In the genomic region with DNA sequence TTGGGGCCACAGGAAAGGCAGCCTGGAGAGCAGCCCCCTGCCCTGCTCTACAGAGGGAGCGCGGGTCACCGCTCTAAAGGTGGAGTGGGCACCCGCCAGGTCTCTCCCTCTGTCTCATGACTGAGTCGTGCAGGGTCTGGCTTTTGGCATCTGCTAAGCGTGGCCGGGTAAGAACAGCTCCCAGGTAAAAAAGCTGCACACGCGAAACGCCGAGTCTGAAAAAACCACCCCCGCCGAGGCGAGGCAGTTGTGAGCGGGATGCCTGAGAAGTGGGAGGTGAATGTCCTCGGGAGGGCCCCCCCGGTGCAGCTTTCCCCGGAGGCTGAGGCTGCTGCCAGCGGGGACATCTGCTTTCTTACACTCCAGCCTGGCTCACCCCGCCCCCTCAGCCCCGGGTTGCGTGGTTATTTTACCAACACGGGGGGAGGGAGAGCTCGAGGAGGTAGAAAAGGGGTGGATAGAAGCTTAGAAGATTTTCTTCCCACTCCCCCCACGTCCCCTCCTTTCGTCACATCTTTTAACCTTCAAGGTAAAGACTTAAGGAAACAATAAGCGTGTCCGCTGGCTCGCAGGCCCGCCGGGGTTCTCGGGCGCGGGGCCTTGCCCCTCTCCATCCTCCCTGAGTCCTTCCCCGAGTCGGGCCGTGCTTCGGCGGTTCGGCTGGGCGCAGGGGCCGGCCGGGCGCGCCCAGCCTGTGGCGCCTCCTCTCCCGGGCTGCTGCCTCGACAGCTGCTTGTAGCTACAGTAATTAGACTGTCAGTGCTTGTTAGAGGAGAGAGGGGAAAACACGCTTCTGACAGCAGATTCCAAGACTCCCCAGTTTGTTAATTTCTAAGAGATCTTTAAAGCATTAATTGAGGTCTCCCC, we compare ENCODE assay signal across 1 cellular context.
TF ChIP-seq lines count a peak whose summit lies in the region.

No MANE protein-coding gene starts in this region.

TF ChIP-seq in GM12878, 131 proteins besides CTCF, POLR2A, EP300 and RAD21 (continued from another document):
- TF ChIP-seq, protein P1, sequence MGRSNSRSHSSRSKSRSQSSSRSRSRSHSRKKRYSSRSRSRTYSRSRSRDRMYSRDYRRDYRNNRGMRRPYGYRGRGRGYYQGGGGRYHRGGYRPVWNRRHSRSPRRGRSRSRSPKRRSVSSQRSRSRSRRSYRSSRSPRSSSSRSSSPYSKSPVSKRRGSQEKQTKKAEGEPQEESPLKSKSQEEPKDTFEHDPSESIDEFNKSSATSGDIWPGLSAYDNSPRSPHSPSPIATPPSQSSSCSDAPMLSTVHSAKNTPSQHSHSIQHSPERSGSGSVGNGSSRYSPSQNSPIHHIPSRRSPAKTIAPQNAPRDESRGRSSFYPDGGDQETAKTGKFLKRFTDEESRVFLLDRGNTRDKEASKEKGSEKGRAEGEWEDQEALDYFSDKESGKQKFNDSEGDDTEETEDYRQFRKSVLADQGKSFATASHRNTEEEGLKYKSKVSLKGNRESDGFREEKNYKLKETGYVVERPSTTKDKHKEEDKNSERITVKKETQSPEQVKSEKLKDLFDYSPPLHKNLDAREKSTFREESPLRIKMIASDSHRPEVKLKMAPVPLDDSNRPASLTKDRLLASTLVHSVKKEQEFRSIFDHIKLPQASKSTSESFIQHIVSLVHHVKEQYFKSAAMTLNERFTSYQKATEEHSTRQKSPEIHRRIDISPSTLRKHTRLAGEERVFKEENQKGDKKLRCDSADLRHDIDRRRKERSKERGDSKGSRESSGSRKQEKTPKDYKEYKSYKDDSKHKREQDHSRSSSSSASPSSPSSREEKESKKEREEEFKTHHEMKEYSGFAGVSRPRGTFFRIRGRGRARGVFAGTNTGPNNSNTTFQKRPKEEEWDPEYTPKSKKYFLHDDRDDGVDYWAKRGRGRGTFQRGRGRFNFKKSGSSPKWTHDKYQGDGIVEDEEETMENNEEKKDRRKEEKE (IDR thresholded peaks at IDR 0.05) = no peak
- TF ChIP-seq POLR2AphosphoS5 (IDR thresholded peaks at IDR 0.05; ENCODE audit: low read length) (no peak), LARP7 (IDR thresholded peaks at IDR 0.05) (0 out of 2 replicates have a peak, but pooled peaks have one; percentile 38), FOXK2 (IDR thresholded peaks at IDR 0.05) (no peak), SUPT20H (IDR thresholded peaks at IDR 0.05; ENCODE audit: borderline replicate concordance, control insufficient read depth, low read depth, low read length) (no peak), HDAC2 (IDR thresholded peaks at IDR 0.05) (no peak), SIX5 (IDR thresholded peaks at IDR 0.05; ENCODE audit: low read depth, low read length, severe bottlenecking) (no peak), MYB (IDR thresholded peaks at IDR 0.05; ENCODE audit: borderline replicate concordance, low read depth, low read length) (no peak), BRCA1 (IDR thresholded peaks at IDR 0.05; ENCODE audit: low read depth, low read length) (no peak), PRDM15 (CRISPR knock-in tag; IDR thresholded peaks at IDR 0.05) (no peak), PML (IDR thresholded peaks at IDR 0.05; ENCODE audit: low read length) (0 out of 2 replicates have a peak, but pooled peaks have one; percentile 5), SMAD5 (IDR thresholded peaks at IDR 0.05; ENCODE audit: low read depth) (0 out of 2 replicates have a peak, but pooled peaks have one; percentile 32), BCL3 (IDR thresholded peaks at IDR 0.05; ENCODE audit: borderline replicate concordance, insufficient read depth, low read depth, low read length, poor library complexity, severe bottlenecking) (peak; percentile 57), TAF1 (IDR thresholded peaks at IDR 0.05; ENCODE audit: borderline replicate concordance, low read depth, low read length) (peak; percentile 14; the same call in 1 of the 2 replicates), POLR2AphosphoS2 (IDR thresholded peaks at IDR 0.05; ENCODE audit: low read depth, low read length) (peak; percentile 34; the same call in 1 of the 2 replicates), KAT2A (conservative IDR thresholded peaks at IDR 0.05; ENCODE audit: control insufficient read depth, low read depth, low read length) (no peak)
- TF ChIP-seq, protein P2, sequence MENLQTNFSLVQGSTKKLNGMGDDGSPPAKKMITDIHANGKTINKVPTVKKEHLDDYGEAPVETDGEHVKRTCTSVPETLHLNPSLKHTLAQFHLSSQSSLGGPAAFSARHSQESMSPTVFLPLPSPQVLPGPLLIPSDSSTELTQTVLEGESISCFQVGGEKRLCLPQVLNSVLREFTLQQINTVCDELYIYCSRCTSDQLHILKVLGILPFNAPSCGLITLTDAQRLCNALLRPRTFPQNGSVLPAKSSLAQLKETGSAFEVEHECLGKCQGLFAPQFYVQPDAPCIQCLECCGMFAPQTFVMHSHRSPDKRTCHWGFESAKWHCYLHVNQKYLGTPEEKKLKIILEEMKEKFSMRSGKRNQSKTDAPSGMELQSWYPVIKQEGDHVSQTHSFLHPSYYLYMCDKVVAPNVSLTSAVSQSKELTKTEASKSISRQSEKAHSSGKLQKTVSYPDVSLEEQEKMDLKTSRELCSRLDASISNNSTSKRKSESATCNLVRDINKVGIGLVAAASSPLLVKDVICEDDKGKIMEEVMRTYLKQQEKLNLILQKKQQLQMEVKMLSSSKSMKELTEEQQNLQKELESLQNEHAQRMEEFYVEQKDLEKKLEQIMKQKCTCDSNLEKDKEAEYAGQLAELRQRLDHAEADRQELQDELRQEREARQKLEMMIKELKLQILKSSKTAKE (IDR thresholded peaks at IDR 0.05; ENCODE audit: low read depth, poor library complexity, severe bottlenecking) = no peak
- TF ChIP-seq, protein P3, sequence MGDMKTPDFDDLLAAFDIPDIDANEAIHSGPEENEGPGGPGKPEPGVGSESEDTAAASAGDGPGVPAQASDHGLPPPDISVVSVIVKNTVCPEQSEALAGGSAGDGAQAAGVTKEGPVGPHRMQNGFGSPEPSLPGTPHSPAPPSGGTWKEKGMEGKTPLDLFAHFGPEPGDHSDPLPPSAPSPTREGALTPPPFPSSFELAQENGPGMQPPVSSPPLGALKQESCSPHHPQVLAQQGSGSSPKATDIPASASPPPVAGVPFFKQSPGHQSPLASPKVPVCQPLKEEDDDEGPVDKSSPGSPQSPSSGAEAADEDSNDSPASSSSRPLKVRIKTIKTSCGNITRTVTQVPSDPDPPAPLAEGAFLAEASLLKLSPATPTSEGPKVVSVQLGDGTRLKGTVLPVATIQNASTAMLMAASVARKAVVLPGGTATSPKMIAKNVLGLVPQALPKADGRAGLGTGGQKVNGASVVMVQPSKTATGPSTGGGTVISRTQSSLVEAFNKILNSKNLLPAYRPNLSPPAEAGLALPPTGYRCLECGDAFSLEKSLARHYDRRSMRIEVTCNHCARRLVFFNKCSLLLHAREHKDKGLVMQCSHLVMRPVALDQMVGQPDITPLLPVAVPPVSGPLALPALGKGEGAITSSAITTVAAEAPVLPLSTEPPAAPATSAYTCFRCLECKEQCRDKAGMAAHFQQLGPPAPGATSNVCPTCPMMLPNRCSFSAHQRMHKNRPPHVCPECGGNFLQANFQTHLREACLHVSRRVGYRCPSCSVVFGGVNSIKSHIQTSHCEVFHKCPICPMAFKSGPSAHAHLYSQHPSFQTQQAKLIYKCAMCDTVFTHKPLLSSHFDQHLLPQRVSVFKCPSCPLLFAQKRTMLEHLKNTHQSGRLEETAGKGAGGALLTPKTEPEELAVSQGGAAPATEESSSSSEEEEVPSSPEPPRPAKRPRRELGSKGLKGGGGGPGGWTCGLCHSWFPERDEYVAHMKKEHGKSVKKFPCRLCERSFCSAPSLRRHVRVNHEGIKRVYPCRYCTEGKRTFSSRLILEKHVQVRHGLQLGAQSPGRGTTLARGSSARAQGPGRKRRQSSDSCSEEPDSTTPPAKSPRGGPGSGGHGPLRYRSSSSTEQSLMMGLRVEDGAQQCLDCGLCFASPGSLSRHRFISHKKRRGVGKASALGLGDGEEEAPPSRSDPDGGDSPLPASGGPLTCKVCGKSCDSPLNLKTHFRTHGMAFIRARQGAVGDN (IDR thresholded peaks at IDR 0.05) = 0 out of 2 replicates have a peak, but pooled peaks have one; percentile 17
- TF ChIP-seq, protein P4, sequence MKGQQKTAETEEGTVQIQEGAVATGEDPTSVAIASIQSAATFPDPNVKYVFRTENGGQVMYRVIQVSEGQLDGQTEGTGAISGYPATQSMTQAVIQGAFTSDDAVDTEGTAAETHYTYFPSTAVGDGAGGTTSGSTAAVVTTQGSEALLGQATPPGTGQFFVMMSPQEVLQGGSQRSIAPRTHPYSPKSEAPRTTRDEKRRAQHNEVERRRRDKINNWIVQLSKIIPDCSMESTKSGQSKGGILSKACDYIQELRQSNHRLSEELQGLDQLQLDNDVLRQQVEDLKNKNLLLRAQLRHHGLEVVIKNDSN (IDR thresholded peaks at IDR 0.05; ENCODE audit: borderline replicate concordance, extremely low read length, insufficient read depth, low read depth, low read length) = no peak
